8 cellular contexts compared by ENCODE assay signal in genomic region chr1:18902523-18903312, GRCh38. TPM values are rescaled to one million over a fixed set of nuclear protein-coding genes. Genes with fewer than 3 reads are reported as not detected.
DNase-seq lines count a peak whose midpoint lies in the region; ATAC-seq and TF ChIP-seq lines count a peak whose summit lies in the region.

A gene with protein sequence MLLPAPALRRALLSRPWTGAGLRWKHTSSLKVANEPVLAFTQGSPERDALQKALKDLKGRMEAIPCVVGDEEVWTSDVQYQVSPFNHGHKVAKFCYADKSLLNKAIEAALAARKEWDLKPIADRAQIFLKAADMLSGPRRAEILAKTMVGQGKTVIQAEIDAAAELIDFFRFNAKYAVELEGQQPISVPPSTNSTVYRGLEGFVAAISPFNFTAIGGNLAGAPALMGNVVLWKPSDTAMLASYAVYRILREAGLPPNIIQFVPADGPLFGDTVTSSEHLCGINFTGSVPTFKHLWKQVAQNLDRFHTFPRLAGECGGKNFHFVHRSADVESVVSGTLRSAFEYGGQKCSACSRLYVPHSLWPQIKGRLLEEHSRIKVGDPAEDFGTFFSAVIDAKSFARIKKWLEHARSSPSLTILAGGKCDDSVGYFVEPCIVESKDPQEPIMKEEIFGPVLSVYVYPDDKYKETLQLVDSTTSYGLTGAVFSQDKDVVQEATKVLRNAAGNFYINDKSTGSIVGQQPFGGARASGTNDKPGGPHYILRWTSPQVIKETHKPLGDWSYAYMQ (minus strand): TSS chr1:18902555. CDS start chr1:18902523, 32 bp downstream.

- peak within 1 kb of the TSS; percentile 78 to 84 (median 84) for H3K4me3 ChIP-seq in fibroblast of lung (replicated peaks in 1 of 4; ENCODE audit: control extremely low read depth in 1 of 4, insufficient read depth in 1 of 4, low read depth in 3 of 4, low read length in 4 of 4)

- H3K4me1 Mint-ChIP-seq in naive B cell: peaks cover 21 to 40% (median 35%) of the 10 kb centered on the region in 3 donors
- peaks cover 24% of the 10 kb centered on the region for H3K4me1 Mint-ChIP-seq in stimulated activated effector memory CD8-positive, alpha-beta T cell treated with anti-CD3 and anti-CD28 coated beads, Interleukin-12 subunit alpha, Interleukin-12 subunit beta, amount 100 ng/mL, for 72 hours

- peak within 1 kb of the TSS; percentile 89 to 99 (median 99) for H3K27ac Mint-ChIP-seq in naive B cell
- peak within 1 kb of the TSS; percentile 98 for H3K27ac Mint-ChIP-seq in stimulated activated effector memory CD8-positive, alpha-beta T cell treated with anti-CD3 and anti-CD28 coated beads, Interleukin-12 subunit alpha, Interleukin-12 subunit beta, amount 100 ng/mL, for 72 hours

- H2AFZ ChIP-seq in fibroblast of lung (ENCODE audit: low read length): peak within 1 kb of the TSS; percentile 74

- H3K4me2 ChIP-seq in fibroblast of lung (ENCODE audit: extremely low read depth, insufficient read depth, low read length): peak within 1 kb of the TSS; percentile 93

- H4K20me1 ChIP-seq in fibroblast of lung (ENCODE audit: control insufficient read depth, extremely low read depth, insufficient read depth, low read length): no peaks in the 10 kb centered on the region

- H3K79me2 ChIP-seq in fibroblast of lung (ENCODE audit: control insufficient read depth, insufficient read depth, low read length): no peaks in the 10 kb centered on the region

- H3K9me3 Mint-ChIP-seq in naive B cell: no peaks in the 10 kb centered on the region
- H3K9me3 Mint-ChIP-seq in stimulated activated effector memory CD8-positive, alpha-beta T cell treated with anti-CD3 and anti-CD28 coated beads, Interleukin-12 subunit alpha, Interleukin-12 subunit beta, amount 100 ng/mL, for 72 hours: no peaks in the 10 kb centered on the region

- no peak for TF ChIP-seq CTCF in fibroblast of lung (conservative IDR thresholded peaks at IDR 0.05 in 1 of 2, IDR thresholded peaks at IDR 0.05 in 1 of 2; ENCODE audit: low read depth in 1 of 2, low read length in 2 of 2)

- peak; percentile 93 to 96 for ATAC-seq in naive B cell (ENCODE audit: low read depth in 2 of 2)
- peak; percentile 98 for ATAC-seq in stimulated activated effector memory CD8-positive, alpha-beta T cell treated with anti-CD3 and anti-CD28 coated beads, Interleukin-12 subunit alpha, Interleukin-12 subunit beta, amount 100 ng/mL, for 72 hours

- DNase-seq in EH (ENCODE audit: low read depth) (peak; percentile 99), GOT3 (lab: John Stamatoyannopoulos, UW) (peak; percentile 85), LHCN-M2 (ENCODE audit: low read depth) (peak; percentile 98), RPMI8226 (peak; percentile 99), fibroblast of lung (ENCODE audit: low read depth in 2 of 2) (peak; percentile 98), naive B cell (peak; percentile 93)
- DNase-seq in activated T-helper 9 cell treated with anti-CD3 and anti-CD28 coated beads, Interleukin-2, amount 50 U/mL, for 16 hours (ENCODE audit: low read depth): peak; percentile 84
- peak; percentile 78 to 93 for DNase-seq in stimulated activated effector memory CD8-positive, alpha-beta T cell treated with anti-CD3 and anti-CD28 coated beads, Interleukin-12 subunit alpha, Interleukin-12 subunit beta, amount 100 ng/mL, for 72 hours (ENCODE audit: low spot score in 2 of 2)

- peaks cover 12% of the 10 kb centered on the region for H3K4me1 ChIP-seq in fibroblast of lung (ENCODE audit: control insufficient read depth, extremely low read depth, insufficient read depth, low read length)

- H3K4me3 Mint-ChIP-seq in naive B cell: peak within 1 kb of the TSS; percentile 91 to 98 (median 94)
- peak within 1 kb of the TSS; percentile 96 for H3K4me3 Mint-ChIP-seq in stimulated activated effector memory CD8-positive, alpha-beta T cell treated with anti-CD3 and anti-CD28 coated beads, Interleukin-12 subunit alpha, Interleukin-12 subunit beta, amount 100 ng/mL, for 72 hours

- peak within 1 kb of the TSS; percentile 88 for H3K27ac ChIP-seq in fibroblast of lung (ENCODE audit: insufficient read depth, low read length)

- H3K36me3 Mint-ChIP-seq in naive B cell: no peaks in the 10 kb centered on the region
- peaks cover 55% of the 10 kb centered on the region for H3K36me3 Mint-ChIP-seq in stimulated activated effector memory CD8-positive, alpha-beta T cell treated with anti-CD3 and anti-CD28 coated beads, Interleukin-12 subunit alpha, Interleukin-12 subunit beta, amount 100 ng/mL, for 72 hours

- H3K27me3 ChIP-seq in fibroblast of lung (ENCODE audit: control insufficient read depth, insufficient read depth, low read length): no peaks in the 10 kb centered on the region

- H3K9ac ChIP-seq in fibroblast of lung (ENCODE audit: insufficient read depth, low read length): peak within 1 kb of the TSS; percentile 79

- no peaks in the 10 kb centered on the region for H3K36me3 ChIP-seq in fibroblast of lung (ENCODE audit: control insufficient read depth, insufficient read depth, low read length)

- no peaks in the 10 kb centered on the region for H3K27me3 Mint-ChIP-seq in naive B cell

- no peaks in the 10 kb centered on the region for H3K9me3 ChIP-seq in fibroblast of lung (ENCODE audit: control insufficient read depth, insufficient read depth, low read depth, low read length)

RNA-seq across cellular contexts. Expression of the gene that starts here (rescaled TPM):
- total RNA-seq in LHCN-M2 (2014; rRNA removed) (9.9 and 12.4 TPM in 2 replicates), fibroblast of lung (6.9 and 11.9 TPM in 2 replicates)
- 18.4 TPM for polyA plus RNA-seq in LHCN-M2 (2012)
- polyA plus RNA-seq in fibroblast of lung (6.9 and 8.3 TPM in 2 replicates), naive B cell (ENCODE audit: low read depth in 6 of 6) (1 to 10 TPM in 4 of 6 donors, under 1 TPM in 2; 0.96 to 6.7 (median 1.1) TPM)
- 11.6 and 12.9 TPM in 2 replicates for polyA plus RNA-seq in fibroblast of lung (2012)
- 19.6 and 20.0 TPM in 2 replicates for polyA minus RNA-seq in fibroblast of lung (ENCODE audit: low replicate concordance)

Comparison
In these comparisons a context has a peak if more than half of its experiments do, and no peak if none do; other contexts are left out.
1. Peak in every context shown above with its lines: DNase-seq, ATAC-seq, H3K4me3 ChIP-seq and H3K27ac ChIP-seq.